14 cellular contexts compared by ENCODE assay signal in the genomic region with DNA sequence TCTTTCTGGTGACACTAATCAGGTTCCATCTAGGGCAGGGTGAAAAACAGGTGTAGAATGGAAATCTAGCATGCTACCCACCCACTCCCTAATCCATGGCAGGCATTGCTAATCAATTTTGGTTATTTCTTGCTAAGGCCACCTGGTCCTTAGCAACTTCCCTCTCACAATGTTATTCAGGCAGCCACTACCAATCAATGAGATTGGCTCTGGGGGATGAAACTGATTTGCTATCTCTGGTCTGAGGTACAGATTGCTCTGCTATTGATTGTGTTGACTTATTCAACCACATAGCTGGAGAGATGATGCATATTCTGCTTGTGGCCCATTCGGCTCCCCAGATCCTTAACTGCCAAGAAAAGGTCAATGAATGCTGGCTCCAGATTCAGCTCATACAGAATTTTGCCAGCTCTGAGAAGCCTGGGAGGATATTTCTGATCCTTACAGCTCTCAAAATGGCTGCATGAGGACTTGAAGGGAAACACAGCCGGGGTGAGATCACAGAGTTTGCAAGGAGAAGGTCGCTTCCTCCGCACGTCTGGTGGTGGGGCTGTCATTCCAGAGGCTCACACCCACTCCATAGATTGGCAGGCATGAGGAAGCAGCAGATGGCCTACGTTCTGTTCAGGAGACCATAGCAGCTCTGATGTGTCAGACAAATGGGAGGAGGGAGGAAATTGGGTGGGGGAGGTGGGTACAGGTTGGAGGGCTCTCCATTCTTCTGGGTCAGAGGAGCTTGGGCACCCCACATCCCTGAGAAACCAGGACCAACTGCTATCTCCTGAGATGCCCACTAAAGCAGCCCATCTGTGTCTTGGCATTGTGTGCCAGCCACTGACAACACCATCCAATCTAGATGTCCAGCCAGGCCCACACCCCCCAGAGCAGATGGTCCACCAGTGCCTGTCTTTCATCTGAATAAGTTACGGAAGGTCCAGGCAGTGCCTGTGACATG. TPM values are rescaled to one million over a fixed set of nuclear protein-coding genes. Genes with fewer than 3 reads are reported as not detected.
DNase-seq lines count a peak whose midpoint lies in the region; ATAC-seq lines count a peak whose summit lies in the region.
"Had no signal": no experiment of that assay in that cellular context is flagged by ENCODE, and none has a peak within 500 bp of the region (broad histone marks: within the 10 kb centered on the region; RNA-seq: fewer than 3 reads in every experiment).

No MANE protein-coding gene starts in this region.

- no peaks in the 10 kb centered on the region for H3K27me3 ChIP-seq in CD4-positive, alpha-beta memory T cell (ENCODE audit: insufficient read depth, low read length)
- H3K27me3 ChIP-seq in Karpas-422 (ENCODE audit: low read length): no peaks in the 10 kb centered on the region

- peaks cover 18 to 27% (median 20%) of the 10 kb centered on the region in 4 donors for H3K4me1 Mint-ChIP-seq in CD4-positive, alpha-beta memory T cell
- peaks cover 20% of the 10 kb centered on the region for H3K4me1 Mint-ChIP-seq in activated naive CD8-positive, alpha-beta T cell treated with anti-CD3 and anti-CD28 coated beads, Interleukin-2, amount 50 U/mL, for 24 hours

- no peaks in the 10 kb centered on the region for H3K9me2 ChIP-seq in Karpas-422 (replicated peaks; ENCODE audit: insufficient read depth, low read length)

- peak overlapping the region; percentile 93 to 98 (median 98) for H3K27ac Mint-ChIP-seq in CD4-positive, alpha-beta memory T cell
- H3K27ac Mint-ChIP-seq in activated naive CD8-positive, alpha-beta T cell treated with anti-CD3 and anti-CD28 coated beads, Interleukin-2, amount 50 U/mL, for 24 hours: peak overlapping the region; percentile 82

- no peak overlapping the region for H2AFZ ChIP-seq in Karpas-422 (ENCODE audit: low read length)

- no peak for DNase-seq in CD4-positive, alpha-beta memory T cell
- peak; percentile 98 for DNase-seq in NCI-H1694 treated with DMSO at 0.1 percent for 48 hours (lab: John Stamatoyannopoulos, UW)
- DNase-seq in activated naive CD8-positive, alpha-beta T cell treated with anti-CD3 and anti-CD28 coated beads, Interleukin-2, amount 50 U/mL, for 24 hours: no peak
- peak; percentile 67 for DNase-seq in myocyte (ENCODE audit: low read depth)
- DNase-seq in Karpas-422: no peak
- no peak for DNase-seq in ACHN
- DNase-seq: Caco-2, left colon had no signal

- H3K4me3 ChIP-seq in CD4-positive, alpha-beta memory T cell (ENCODE audit: low read length in 2 of 2): no peak overlapping the region
- no peak overlapping the region for H3K4me3 ChIP-seq in Karpas-422 (ENCODE audit: low read length)
- H3K4me3 ChIP-seq: breast epithelium had no signal

- H3K27me3 Mint-ChIP-seq in CD4-positive, alpha-beta memory T cell: peaks cover 0 to 2% of the 10 kb centered on the region in 2 donors
- no peaks in the 10 kb centered on the region for H3K27me3 Mint-ChIP-seq in activated naive CD8-positive, alpha-beta T cell treated with anti-CD3 and anti-CD28 coated beads, Interleukin-2, amount 50 U/mL, for 24 hours

- H3K4me3 Mint-ChIP-seq in CD4-positive, alpha-beta memory T cell: peak overlapping the region in 3 of 8 donors; percentile 22 to 83 (median 69)
- H3K4me3 Mint-ChIP-seq in activated naive CD8-positive, alpha-beta T cell treated with anti-CD3 and anti-CD28 coated beads, Interleukin-2, amount 50 U/mL, for 24 hours: no peak overlapping the region

- ATAC-seq in activated naive CD8-positive, alpha-beta T cell treated with anti-CD3 and anti-CD28 coated beads, Interleukin-2, amount 50 U/mL, for 24 hours: no peak
- ATAC-seq in HG03460 (IDR thresholded peaks at IDR 0.05; ENCODE audit: unreplicated experiment): no peak
- ATAC-seq in HG02938 (IDR thresholded peaks at IDR 0.05; ENCODE audit: unreplicated experiment): no peak
- ATAC-seq: left colon had no signal

- H3K4me2 ChIP-seq in Karpas-422 (ENCODE audit: low read depth, low read length, poor library complexity, severe bottlenecking): no peak overlapping the region

- in situ Hi-C loops in ACHN (cut with HindIII; ENCODE audit: low pct_ligation_motif_present, low pct_unique_long_range_greater_than_20kb, low sequenced_read_pairs): no loop called here

- peaks cover 26% of the 10 kb centered on the region for H3K4me1 ChIP-seq in CD4-positive, alpha-beta memory T cell (ENCODE audit: insufficient read depth, low read length)
- H3K4me1 ChIP-seq in Karpas-422 (ENCODE audit: low read length): peaks cover 3% of the 10 kb centered on the region
- H3K4me1 ChIP-seq: breast epithelium, Caco-2 had no signal

- H3K9me3 ChIP-seq in CD4-positive, alpha-beta memory T cell (ENCODE audit: control insufficient read depth in 1 of 2, low read length in 2 of 2): no peaks in the 10 kb centered on the region
- no peaks in the 10 kb centered on the region for H3K9me3 ChIP-seq in Karpas-422 (ENCODE audit: low read length)
- H3K9me3 ChIP-seq: breast epithelium, Caco-2 had no signal

- no peaks in the 10 kb centered on the region for H3K36me3 Mint-ChIP-seq in CD4-positive, alpha-beta memory T cell
- no peaks in the 10 kb centered on the region for H3K36me3 Mint-ChIP-seq in activated naive CD8-positive, alpha-beta T cell treated with anti-CD3 and anti-CD28 coated beads, Interleukin-2, amount 50 U/mL, for 24 hours (ENCODE audit: low read depth)

- POLR2A ChIA-PET in CD4-positive, alpha-beta memory T cell (lab: Charles Lee; ENCODE audit: partially characterized antibody): interaction anchor here (0.7 kb wide), 1 partner anchor 256 kb away, joined by 3 read pairs; no protein-coding TSS in a partner anchor

- H3K36me3 ChIP-seq in CD4-positive, alpha-beta memory T cell (ENCODE audit: insufficient read depth, low read length): no peaks in the 10 kb centered on the region
- H3K36me3 ChIP-seq in Karpas-422 (ENCODE audit: insufficient read depth, low read length): no peaks in the 10 kb centered on the region
- H3K36me3 ChIP-seq: breast epithelium had no signal

- H3K79me2 ChIP-seq in Karpas-422 (ENCODE audit: low read length): no peaks in the 10 kb centered on the region

- H3K9ac ChIP-seq in Karpas-422 (ENCODE audit: low read length): no peak overlapping the region

- intact Hi-C loops in CD4-positive, alpha-beta memory T cell (cut with micrococcal nuclease): no loop called here

- H3K27ac ChIP-seq in CD4-positive, alpha-beta memory T cell (ENCODE audit: low read depth, low read length): peak overlapping the region; percentile 47
- H3K27ac ChIP-seq in Karpas-422 (ENCODE audit: low read length): no peak overlapping the region
- H3K27ac ChIP-seq: breast epithelium had no signal

- H4K20me1 ChIP-seq in Karpas-422 (ENCODE audit: insufficient read depth, low read depth, low read length): no peaks in the 10 kb centered on the region

- H3K9me3 Mint-ChIP-seq in CD4-positive, alpha-beta memory T cell: peaks cover 0 to 2% (median 0%) of the 10 kb centered on the region in 8 donors
- no peaks in the 10 kb centered on the region for H3K9me3 Mint-ChIP-seq in activated naive CD8-positive, alpha-beta T cell treated with anti-CD3 and anti-CD28 coated beads, Interleukin-2, amount 50 U/mL, for 24 hours

- CTCF ChIA-PET in CD4-positive, alpha-beta memory T cell (lab: Charles Lee; ENCODE audit: partially characterized antibody): interaction anchor here (0.8 to 4.2 kb wide), 2 partner anchors 19 to 134 kb away, joined by 4 to 22 read pairs; no protein-coding TSS in a partner anchor

RNA-seq across cellular contexts. Expression of a gene that starts 22.3 kb away (rescaled TPM):
- not detected for total RNA-seq in CD4-positive, alpha-beta memory T cell
- under 1 TPM; 0.41 to 0.81 TPM for polyA plus RNA-seq in CD4-positive, alpha-beta memory T cell
- total RNA-seq in myocyte: 0.16 and 0.57 TPM in 2 replicates
- 0.78 TPM for polyA plus RNA-seq in myocyte (2012)
- total RNA-seq in Karpas-422 (2014; rRNA removed; shearing (Covaris generic); ENCODE audit: low replicate concordance): not detected in 2 replicates
- total RNA-seq: activated CD8-positive, alpha-beta memory T cell treated with anti-CD3 and anti-CD28 coated beads for 36 hours; breast epithelium; Caco-2; fibroblast of villous mesenchyme; SK-MEL-5 had no signal

RNA-seq across cellular contexts. Expression of a gene that starts 32.2 kb away (rescaled TPM):
- 100 to 1,000 TPM; 125 to 135 TPM for total RNA-seq in CD4-positive, alpha-beta memory T cell
- 10 to 100 TPM in 1 of 2 donors, 1 to 10 TPM in 1; 5.0 to 12.7 TPM for polyA plus RNA-seq in CD4-positive, alpha-beta memory T cell
- 18.5 and 21.4 TPM in 2 replicates for total RNA-seq in myocyte
- 20.0 TPM for polyA plus RNA-seq in myocyte (2012)
- total RNA-seq in Karpas-422 (2014; rRNA removed; shearing (Covaris generic); ENCODE audit: low replicate concordance): 38.3 and 44.6 TPM in 2 replicates

RNA-seq across cellular contexts. Expression of a gene that starts 59.4 kb away (rescaled TPM):
- 1 to 10 TPM; 3.5 to 3.6 TPM for total RNA-seq in CD4-positive, alpha-beta memory T cell
- polyA plus RNA-seq in CD4-positive, alpha-beta memory T cell: under 1 TPM in 1 of 2 donors, not detected in 1; 0.29 TPM
- total RNA-seq in myocyte: 6.4 and 17.5 TPM in 2 replicates
- polyA plus RNA-seq in myocyte (2012): 26.1 TPM
- 3.6 and 7.2 TPM in 2 replicates for total RNA-seq in Karpas-422 (2014; rRNA removed; shearing (Covaris generic); ENCODE audit: low replicate concordance)

Comparison
In these comparisons a context has a peak if more than half of its experiments do, and no peak if none do; other contexts are left out.
1. DNase-seq: peak in NCI-H1694 treated with DMSO at 0.1 percent for 48 hours (single experiment) and myocyte (single experiment); none in CD4-positive, alpha-beta memory T cell (0 of 5), activated naive CD8-positive, alpha-beta T cell treated with anti-CD3 and anti-CD28 coated beads, Interleukin-2, amount 50 U/mL, for 24 hours (single experiment), Karpas-422 (single experiment) and ACHN (single experiment).